8 cellular contexts compared by ENCODE assay signal in genomic region chr6:2765896-2766766, GRCh38. TPM values are rescaled to one million over a fixed set of nuclear protein-coding genes. Genes with fewer than 3 reads are reported as not detected.
DNase-seq lines count a peak whose midpoint lies in the region; ATAC-seq lines count a peak whose summit lies in the region.

No MANE protein-coding gene starts in this region.

- H3K27ac Mint-ChIP-seq in CD4-positive, alpha-beta memory T cell = peak overlapping the region; percentile 88 to 95 (median 94)
- H3K27ac Mint-ChIP-seq in central memory CD8-positive, alpha-beta T cell (ENCODE audit: low read depth) = peak overlapping the region; percentile 75

- H3K4me3 ChIP-seq in CD4-positive, alpha-beta memory T cell (ENCODE audit: low read length in 2 of 2) = peak overlapping the region; percentile 63 to 79

- POLR2A ChIA-PET in CD4-positive, alpha-beta memory T cell (lab: Charles Lee; ENCODE audit: partially characterized antibody) = interaction anchor here (0.6 to 6.0 kb wide), 29 partner anchors 7 to 1369 kb away, joined by 3 to 75 read pairs (median 4); partner anchors contain the start of genes ECI2, RIPK1 and SERPINB1

- CTCF ChIA-PET in CD4-positive, alpha-beta memory T cell (lab: Charles Lee; ENCODE audit: partially characterized antibody) = interaction anchor here (0.7 to 5.8 kb wide), 9 partner anchors 16 to 1242 kb away, joined by 3 to 26 read pairs (median 3); partner anchors contain the start of gene MYLK4

- no peaks in the 10 kb centered on the region for H3K27me3 ChIP-seq in CD4-positive, alpha-beta memory T cell (ENCODE audit: insufficient read depth, low read length)

- peaks cover 0 to 1% of the 10 kb centered on the region in 2 donors for H3K27me3 Mint-ChIP-seq in CD4-positive, alpha-beta memory T cell
- no peaks in the 10 kb centered on the region for H3K27me3 Mint-ChIP-seq in central memory CD8-positive, alpha-beta T cell

- H3K36me3 ChIP-seq in CD4-positive, alpha-beta memory T cell (ENCODE audit: insufficient read depth, low read length) = no peaks in the 10 kb centered on the region

- peaks cover 42% of the 10 kb centered on the region for H3K4me1 ChIP-seq in CD4-positive, alpha-beta memory T cell (ENCODE audit: insufficient read depth, low read length)

- ATAC-seq in GM19328 (IDR thresholded peaks at IDR 0.05; ENCODE audit: unreplicated experiment) (peak; percentile 15), HG03439 (IDR thresholded peaks at IDR 0.05; ENCODE audit: unreplicated experiment) (peak; percentile 23), left lobe of liver (peak; percentile 29)
- ATAC-seq in central memory CD8-positive, alpha-beta T cell (replicated peaks; ENCODE audit: extremely low read depth, poor library complexity, severe bottlenecking) = no peak

- H3K36me3 Mint-ChIP-seq in CD4-positive, alpha-beta memory T cell = peaks cover 12 to 24% of the 10 kb centered on the region in 2 donors
- peaks cover 25% of the 10 kb centered on the region for H3K36me3 Mint-ChIP-seq in central memory CD8-positive, alpha-beta T cell (ENCODE audit: insufficient read depth)

- peaks cover 35 to 62% (median 42%) of the 10 kb centered on the region in 4 donors for H3K4me1 Mint-ChIP-seq in CD4-positive, alpha-beta memory T cell
- H3K4me1 Mint-ChIP-seq in central memory CD8-positive, alpha-beta T cell = peaks cover 50% of the 10 kb centered on the region

- H3K9me3 ChIP-seq in CD4-positive, alpha-beta memory T cell (ENCODE audit: control insufficient read depth in 1 of 2, low read length in 2 of 2) = no peaks in the 10 kb centered on the region

- peaks cover 0 to 1% (median 0%) of the 10 kb centered on the region in 8 donors for H3K9me3 Mint-ChIP-seq in CD4-positive, alpha-beta memory T cell
- H3K9me3 Mint-ChIP-seq in central memory CD8-positive, alpha-beta T cell = no peaks in the 10 kb centered on the region

- peak overlapping the region; percentile 79 for H3K27ac ChIP-seq in CD4-positive, alpha-beta memory T cell (ENCODE audit: low read depth, low read length)

- intact Hi-C loops in CD4-positive, alpha-beta memory T cell (cut with micrococcal nuclease) = loop anchor here (1.0 to 10.0 kb wide), 9 partner anchors 75 to 1369 kb away; partner anchors contain the start of genes ECI2, PSMG4, RIPK1 and SERPINB1

- peak overlapping the region; percentile 89 to 95 (median 92) for H3K4me3 Mint-ChIP-seq in CD4-positive, alpha-beta memory T cell
- H3K4me3 Mint-ChIP-seq in central memory CD8-positive, alpha-beta T cell = peak overlapping the region; percentile 85

- DNase-seq in CD4-positive, alpha-beta memory T cell = peak in 4 of 5 donors; percentile 22 to 47 (median 26)
- DNase-seq in T-helper 1 cell (peak in 4 of 5 donors; percentile 14 to 50 (median 20)), left lobe of liver (ENCODE audit: low spot score) (peak; percentile 55), NCI-H1048 (lab: John Stamatoyannopoulos, UW) (no peak)
- DNase-seq in central memory CD8-positive, alpha-beta T cell (ENCODE audit: low spot score in 2 of 2) = peak in 1 of 2 donors; percentile 19
- peak; percentile 33 for DNase-seq in stimulated activated CD8-positive, alpha-beta memory T cell treated with anti-CD3 and anti-CD28 coated beads, Interleukin-12 subunit alpha, Interleukin-12 subunit beta, amount 100 ng/mL, for 4 hours (ENCODE audit: low read depth)

RNA-seq across cellular contexts. Expression of gene WRNIP1, which starts 0.9 kb away (rescaled TPM):
- 10 to 100 TPM; 41.1 to 42.7 TPM for total RNA-seq in CD4-positive, alpha-beta memory T cell
- 10 to 100 TPM; 27.3 to 54.1 TPM for polyA plus RNA-seq in CD4-positive, alpha-beta memory T cell
- 16.5 TPM for total RNA-seq in left lobe of liver

RNA-seq across cellular contexts. Expression of gene MYLK4, which starts 15.4 kb away (rescaled TPM):
- under 1 TPM; 0.38 to 0.42 TPM for total RNA-seq in CD4-positive, alpha-beta memory T cell
- polyA plus RNA-seq in CD4-positive, alpha-beta memory T cell = under 1 TPM; 0.04 to 0.24 TPM
- 0.25 TPM for total RNA-seq in left lobe of liver
